In the genomic region with DNA sequence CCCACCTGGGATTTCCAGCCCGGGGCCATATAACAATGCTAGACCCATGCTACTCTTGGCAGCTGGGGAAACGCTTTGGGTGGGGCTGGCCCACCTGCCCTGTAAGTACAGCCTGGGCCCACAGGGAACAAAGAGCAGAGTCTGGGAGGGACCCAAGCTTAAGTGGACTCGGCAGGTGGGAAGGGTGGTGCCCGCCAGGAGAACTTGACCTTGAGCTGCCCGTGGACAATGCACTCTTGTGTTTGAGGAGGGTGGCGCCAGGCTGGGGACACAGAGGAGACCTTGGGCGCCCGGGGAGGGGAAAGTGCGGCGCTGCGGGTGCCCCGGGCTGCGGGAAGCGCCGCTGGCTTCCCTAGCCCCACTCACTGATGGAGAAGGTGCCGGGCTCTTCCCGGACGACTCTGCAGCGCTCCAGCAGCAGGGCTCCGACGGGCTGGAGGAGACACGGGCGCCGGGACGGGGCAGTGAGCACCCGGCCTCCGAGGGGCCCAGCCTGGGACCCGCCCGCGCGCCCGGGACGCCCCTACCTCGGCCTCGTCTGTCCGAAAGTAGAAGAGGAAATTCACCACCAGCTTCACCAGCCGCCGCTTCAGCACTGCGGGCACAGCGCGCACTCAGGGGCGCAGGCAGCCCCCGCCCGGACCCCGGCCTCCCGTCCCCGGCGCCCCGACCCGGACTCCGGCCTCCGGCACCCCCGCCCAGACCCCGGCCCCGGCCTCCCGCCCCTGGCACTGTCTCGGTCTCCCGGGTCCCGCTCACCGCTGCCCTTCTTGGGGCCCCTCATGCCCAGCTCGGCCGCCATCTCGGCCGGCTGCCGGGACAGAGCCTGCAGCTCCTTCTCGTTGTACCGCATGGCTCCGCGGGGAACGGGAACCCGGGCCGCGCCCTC, we compare ENCODE assay signal across 6 cellular contexts. TPM values are rescaled to one million over a fixed set of nuclear protein-coding genes. Genes with fewer than 3 reads are reported as not detected.
A peak's percentile ranks its signal among the peaks of the same experiment; 100 is the strongest.
DNase-seq lines count a peak whose midpoint lies in the region; ATAC-seq, FAIRE-seq and TF ChIP-seq lines count a peak whose summit lies in the region.

No MANE protein-coding gene starts in this region.

- peak overlapping the region; percentile 97 for H3K4me3 Mint-ChIP-seq in CD8-positive, alpha-beta T cell

- no peak for TF ChIP-seq CTCF in CD8-positive, alpha-beta T cell (IDR thresholded peaks at IDR 0.05)
- no peak for TF ChIP-seq CTCF in esophagus muscularis mucosa (IDR thresholded peaks at IDR 0.05)
- no peak for TF ChIP-seq CTCF in spleen (IDR thresholded peaks at IDR 0.05 in 8 of 11, conservative IDR thresholded peaks at IDR 0.05 in 3 of 11)

- H3K36me3 ChIP-seq in CD8-positive, alpha-beta T cell (ENCODE audit: insufficient read depth, low read length) = no peaks in the 10 kb centered on the region
- peaks cover 7 to 39% (median 36%) of the 10 kb centered on the region in 4 donors for H3K36me3 ChIP-seq in esophagus muscularis mucosa
- peaks cover 0 to 39% (median 26%) of the 10 kb centered on the region in 6 donors for H3K36me3 ChIP-seq in spleen

- peaks cover 44% of the 10 kb centered on the region for H3K36me3 Mint-ChIP-seq in CD8-positive, alpha-beta T cell

- H3K4me3 ChIP-seq in CD8-positive, alpha-beta T cell (ENCODE audit: low read depth, low read length) = peak overlapping the region; percentile 83
- peak overlapping the region; percentile 88 to 100 (median 98) for H3K4me3 ChIP-seq in esophagus muscularis mucosa
- peak overlapping the region; percentile 74 to 98 (median 94) for H3K4me3 ChIP-seq in spleen

- CTCF ChIA-PET in CD8-positive, alpha-beta T cell (lab: Charles Lee) = interaction anchor here (0.7 to 2.7 kb wide), 8 partner anchors 17 to 160 kb away, joined by 3 to 12 read pairs (median 6); no protein-coding TSS in a partner anchor

- intact Hi-C loops in CD8-positive, alpha-beta T cell (cut with DNase I, micrococcal nuclease) = loop anchor here (1.0 to 10.0 kb wide), 21 partner anchors 18 to 548 kb away; a partner anchor contains a TSS
- intact Hi-C loops in esophagus muscularis mucosa (cut with DNase I) = loop anchor here (1.0 to 5.0 kb wide), 3 partner anchors 37 to 157 kb away; a partner anchor contains a TSS
- intact Hi-C loops in spleen (cut with DNase I; ENCODE audit: low total_unique reads) = loop anchor here (5.0 to 10.0 kb wide), 2 partner anchors 71 to 157 kb away; a partner anchor contains a TSS

- POLR2A ChIA-PET in CD8-positive, alpha-beta T cell (lab: Charles Lee) = interaction anchor here (0.7 to 2.4 kb wide), 8 partner anchors 23 to 240 kb away, joined by 3 to 6 read pairs (median 4); a partner anchor contains a TSS

- H3K9me3 ChIP-seq in CD8-positive, alpha-beta T cell (ENCODE audit: low read length) = no peaks in the 10 kb centered on the region
- H3K9me3 ChIP-seq in esophagus muscularis mucosa (no peaks in the 10 kb centered on the region), spleen (no peaks in the 10 kb centered on the region)

- no peak for TF ChIP-seq EP300 in esophagus muscularis mucosa (IDR thresholded peaks at IDR 0.05)

- H3K4me1 ChIP-seq in CD8-positive, alpha-beta T cell (ENCODE audit: insufficient read depth, low read length) = peaks cover 49% of the 10 kb centered on the region
- H3K4me1 ChIP-seq in esophagus muscularis mucosa (peaks cover 58 to 86% (median 70%) of the 10 kb centered on the region in 4 donors), spleen (peaks cover 41 to 89% (median 62%) of the 10 kb centered on the region in 6 donors)

- H3K27ac Mint-ChIP-seq in CD8-positive, alpha-beta T cell = peak overlapping the region; percentile 99

- FAIRE-seq in H54 (lab: Jason Lieb, UNC) = no peak

- H3K27me3 Mint-ChIP-seq in CD8-positive, alpha-beta T cell (ENCODE audit: low read depth) = no peaks in the 10 kb centered on the region

- DNase-seq in CD8-positive, alpha-beta T cell = peak in 1 of 7 experiments; percentile 19
- DNase-seq in H54 (ENCODE audit: insufficient read length, low spot score) (no peak), NCI-H748 treated with DMSO at 0.1 percent for 48 hours (lab: John Stamatoyannopoulos, UW) (peak; percentile 27), esophagus muscularis mucosa (ENCODE audit: extremely low spot score) (no peak), spleen (no peak), superior temporal gyrus (ENCODE audit: extremely low spot score) (no peak)

- peak overlapping the region; percentile 99 for H3K27ac ChIP-seq in CD8-positive, alpha-beta T cell (ENCODE audit: low read depth, low read length)
- H3K27ac ChIP-seq in esophagus muscularis mucosa (replicated peaks in 1 of 4) (peak overlapping the region; percentile 94 to 99 (median 96)), spleen (peak overlapping the region; percentile 89 to 100 (median 99))

- TF ChIP-seq POLR2A in H54 (IDR thresholded peaks at IDR 0.05; ENCODE audit: low read depth, low read length) (peak; percentile 64), esophagus muscularis mucosa (IDR thresholded peaks at IDR 0.05; ENCODE audit: low read depth) (no peak), spleen (IDR thresholded peaks at IDR 0.05) (peak in 2 of 3 donors; percentile 11 to 35)

- no peaks in the 10 kb centered on the region for H3K27me3 ChIP-seq in CD8-positive, alpha-beta T cell (ENCODE audit: insufficient read depth, low read length)
- H3K27me3 ChIP-seq in esophagus muscularis mucosa (no peaks in the 10 kb centered on the region), spleen (replicated peaks in 1 of 7) (no peaks in the 10 kb centered on the region)

- WGBS in esophagus muscularis mucosa = 0% methylated on average over 19 of the region's 73 CpGs
- WGBS in spleen, 5 donors = 0 to 1% (median 1%) methylated on average over 13 to 73 of the region's 73 CpGs

- peaks cover 49% of the 10 kb centered on the region for H3K4me1 Mint-ChIP-seq in CD8-positive, alpha-beta T cell (ENCODE audit: low read depth)

- ATAC-seq in CD8-positive, alpha-beta T cell = no peak

- H3K9me3 Mint-ChIP-seq in CD8-positive, alpha-beta T cell = no peaks in the 10 kb centered on the region

RNA-seq across cellular contexts. Expression of a gene that starts 0.5 kb away (rescaled TPM):
- 10 to 100 TPM; 25.9 to 26.1 TPM for total RNA-seq in CD8-positive, alpha-beta T cell
- total RNA-seq in esophagus muscularis mucosa = 10 to 100 TPM; 41.9 to 69.8 (median 55.3) TPM
- 10 to 100 TPM; 37.7 to 66.6 (median 45.6) TPM for total RNA-seq in spleen
- polyA plus RNA-seq in spleen = 100 to 1,000 TPM in 1 of 3 donors, 10 to 100 TPM in 2; 78.5 to 117 (median 91.8) TPM

RNA-seq across cellular contexts. Expression of a gene that starts 1.0 kb away (rescaled TPM):
- total RNA-seq in CD8-positive, alpha-beta T cell = 100 to 1,000 TPM; 164 to 167 TPM
- total RNA-seq in esophagus muscularis mucosa (10 to 100 TPM; 29.5 to 56.9 (median 35.3) TPM), spleen (10 to 100 TPM; 28.5 to 79.7 (median 66.6) TPM)
- 10 to 100 TPM; 35.1 to 50.4 (median 37.7) TPM for polyA plus RNA-seq in spleen

RNA-seq across cellular contexts. Expression of a gene that starts 13.5 kb away (rescaled TPM):
- 1 to 10 TPM; 2.2 to 4.4 TPM for total RNA-seq in CD8-positive, alpha-beta T cell
- total RNA-seq in esophagus muscularis mucosa (1 to 10 TPM in 3 of 4 donors, under 1 TPM in 1; 0.50 to 3.7 (median 1.3) TPM), spleen (1 to 10 TPM in 4 of 7 donors, under 1 TPM in 3; 0.79 to 5.7 (median 2.1) TPM)
- 1 to 10 TPM in 1 of 3 donors, under 1 TPM in 2; 0.20 to 1.2 (median 0.58) TPM for polyA plus RNA-seq in spleen

RNA-seq across cellular contexts. Expression of a gene that starts 20.6 kb away (rescaled TPM):
- under 1 TPM in 1 of 2 experiments, not detected in 1; 0.92 TPM for total RNA-seq in CD8-positive, alpha-beta T cell
- not detected for total RNA-seq in esophagus muscularis mucosa
- total RNA-seq in spleen = 1 to 10 TPM; 1.2 to 4.8 (median 3.4) TPM
- polyA plus RNA-seq in spleen = 1 to 10 TPM; 1.2 to 3.0 (median 2.8) TPM

RNA-seq across cellular contexts. Expression of a gene that starts 46.3 kb away (rescaled TPM):
- total RNA-seq in CD8-positive, alpha-beta T cell = not detected
- 1 to 10 TPM in 3 of 4 donors, under 1 TPM in 1; 0.78 to 2.3 (median 1.3) TPM for total RNA-seq in esophagus muscularis mucosa
- total RNA-seq in spleen = 10 to 100 TPM in 2 of 7 donors, 1 to 10 TPM in 5; 5.7 to 17.4 (median 6.8) TPM
- under 1 TPM; 0.30 to 0.93 (median 0.50) TPM for polyA plus RNA-seq in spleen
